ENCODE assay signal across 10 cellular contexts in genomic region chr12:110565919-110566871, GRCh38. TPM values are rescaled to one million over a fixed set of nuclear protein-coding genes. Genes with fewer than 3 reads are reported as not detected.
DNase-seq lines count a peak whose midpoint lies in the region; ATAC-seq, FAIRE-seq and TF ChIP-seq lines count a peak whose summit lies in the region.
"Had no signal": no experiment of that assay in that cellular context is flagged by ENCODE, and none has a peak within 500 bp of the region (broad histone marks: within the 10 kb centered on the region; RNA-seq: fewer than 3 reads in every experiment).

No MANE protein-coding gene starts in this region.

- in situ Hi-C loops in HAP-1 (cut with MboI; ENCODE audit: low sequenced_read_pairs) = no loop called here

- POLR2A ChIA-PET in A673 (lab: Charles Lee; ENCODE audit: low non-redundant PET) = interaction anchor here (0.5 kb wide), 1 partner anchor 13 kb away, joined by 7 read pairs; no protein-coding TSS in a partner anchor

- H3K27ac ChIP-seq in A673 (ENCODE audit: low read depth, low read length, poor library complexity, severe bottlenecking) = peak overlapping the region; percentile 32
- H3K27ac ChIP-seq in adrenal gland = peak overlapping the region in 4 of 5 donors; percentile 0 to 82 (median 36)
- H3K27ac ChIP-seq: SJCRH30 had no signal

- TF ChIP-seq CTCF in A673 (conservative IDR thresholded peaks at IDR 0.05; ENCODE audit: low read depth, low read length) (no peak), adrenal gland (IDR thresholded peaks at IDR 0.05) (no peak)

- peaks cover 43% of the 10 kb centered on the region for H3K4me1 ChIP-seq in A673 (ENCODE audit: insufficient read depth, low read length, poor library complexity, severe bottlenecking)
- peaks cover 31% of the 10 kb centered on the region for H3K4me1 ChIP-seq in HAP-1
- peaks cover 44 to 59% of the 10 kb centered on the region in 2 donors for H3K4me1 ChIP-seq in adrenal gland (replicated peaks in 1 of 2)
- H3K4me1 ChIP-seq: SJCRH30 had no signal

- H3K4me3 ChIP-seq in A673 (ENCODE audit: low read depth, low read length, poor library complexity, severe bottlenecking) = no peak overlapping the region
- H3K4me3 ChIP-seq in HAP-1 = no peak overlapping the region
- no peak overlapping the region for H3K4me3 ChIP-seq in adrenal gland
- H3K4me3 ChIP-seq: SJCRH30 had no signal

- intact Hi-C loops in A673 (cut with micrococcal nuclease; ENCODE audit: unreplicated experiment) = no loop called here
- intact Hi-C loops in adrenal gland (cut with DNase I) = no loop called here

- H3K27me3 ChIP-seq in A673 (replicated peaks; ENCODE audit: insufficient read depth, low read depth, low read length, poor library complexity) (no peaks in the 10 kb centered on the region), HAP-1 (ENCODE audit: low read depth) (no peaks in the 10 kb centered on the region), adrenal gland (no peaks in the 10 kb centered on the region)
- H3K27me3 ChIP-seq: SJCRH30 had no signal

- FAIRE-seq in HTR-8/SVneo (lab: Jason Lieb, UNC) = no peak

- CTCF ChIA-PET in A673 (lab: Charles Lee) = no interaction called here

- TF ChIP-seq POLR2A in adrenal gland (IDR thresholded peaks at IDR 0.05) = no peak

- ATAC-seq in GM21723 (IDR thresholded peaks at IDR 0.05; ENCODE audit: unreplicated experiment) = no peak
- ATAC-seq in HG03520 (IDR thresholded peaks at IDR 0.05; ENCODE audit: unreplicated experiment) = no peak
- ATAC-seq: sciatic nerve had no signal

- no peaks in the 10 kb centered on the region for H3K36me3 ChIP-seq in A673 (ENCODE audit: insufficient read depth, low read length, poor library complexity, severe bottlenecking)
- no peaks in the 10 kb centered on the region; the same call in 1 of the 2 replicates for H3K36me3 ChIP-seq in HAP-1 (replicated peaks)
- H3K36me3 ChIP-seq in adrenal gland (replicated peaks in 1 of 2) = no peaks in the 10 kb centered on the region
- H3K36me3 ChIP-seq: SJCRH30 had no signal

- H3K9me3 ChIP-seq in A673 (ENCODE audit: low read depth, low read length, poor library complexity, severe bottlenecking) = no peaks in the 10 kb centered on the region
- H3K9me3 ChIP-seq in HAP-1 = no peaks in the 10 kb centered on the region; the same call in 1 of the 2 replicates
- H3K9me3 ChIP-seq in adrenal gland (replicated peaks in 1 of 3) = no peaks in the 10 kb centered on the region

- 59 to 73% (median 69%) methylated on average over 8 of the region's 8 CpGs for WGBS in adrenal gland, 4 donors

- DNase-seq in A673 (ENCODE audit: low spot score) (no peak), HAP-1 (ENCODE audit: low spot score in 2 of 2) (peak; percentile 21 to 34), adrenal gland (no peak), medulla oblongata (ENCODE audit: extremely low spot score) (peak; percentile 72), HTR-8/SVneo (ENCODE audit: insufficient read length, low spot score) (no peak)
- DNase-seq in stimulated activated naive CD4-positive, alpha-beta T cell treated with Interleukin-2 at 50 U/mL for 16 hours (lab: John Stamatoyannopoulos, UW) = no peak
- DNase-seq: SJCRH30 had no signal

- BruUV-seq in A673 (replicated peaks; lab: Mats Ljungman, UMichigan) = no TSS peak

RNA-seq across cellular contexts. Expression of gene PPTC7, which starts 16.9 kb away (rescaled TPM):
- total RNA-seq in A673 (2021) (27.5 and 30.9 TPM in 2 replicates), adrenal gland (10 to 100 TPM; 13.9 to 29.9 (median 23.5) TPM)
- polyA plus RNA-seq in adrenal gland = 10 to 100 TPM in 1 of 3 donors, 1 to 10 TPM in 2; 7.1 to 43.4 (median 7.9) TPM

RNA-seq across cellular contexts. Expression of gene TCTN1, which starts 47.7 kb away (rescaled TPM):
- total RNA-seq in A673 (2021) (38.8 TPM in 2 replicates), adrenal gland (10 to 100 TPM; 37.3 to 79.4 (median 49.7) TPM)
- polyA plus RNA-seq in adrenal gland = 100 to 1,000 TPM in 2 of 3 donors, 10 to 100 TPM in 1; 69.3 to 174 (median 142) TPM

Comparison
In these comparisons a context has a peak if more than half of its experiments do, and no peak if none do; other contexts are left out.
1. DNase-seq: peak in HAP-1 (2 of 2) and medulla oblongata (single experiment); none in A673 (single experiment), adrenal gland (0 of 7), stimulated activated naive CD4-positive, alpha-beta T cell treated with Interleukin-2 at 50 U/mL for 16 hours (single experiment) and HTR-8/SVneo (single experiment).